ENCODE assay signal across 16 cellular contexts in genomic region chr16:70374213-70374612, GRCh38.
"Had no signal": no experiment of that assay in that cellular context is flagged by ENCODE, and none has a peak within 500 bp of the region (broad histone marks: within the 10 kb centered on the region; RNA-seq: fewer than 3 reads in every experiment).

No MANE protein-coding gene starts in this region.

- H3K27ac ChIP-seq: adrenal gland, SJSA1, transverse colon, vagina had no signal

- H3K4me3 Mint-ChIP-seq: activated B cell treated with CpG ODN at 0.5 μM for 24 hours; activated T-helper 17 cell treated with anti-CD3 and anti-CD28 coated beads, Interleukin-2, amount 50 U/mL, for 72 hours; dendritic cell treated with granulocyte-macrophage colony-stimulating factor and Interleukin-4, amounts not matched to agents 40 ng/mL and 50 ng/mL, for 4 days; nephron; T-helper 2 cell treated with Interferon-gamma antibody and Interleukin-4, amounts not matched to agents 5 μg/mL and 100 μg/mL, for 36 hours had no signal

- H3K27me3 Mint-ChIP-seq: activated B cell treated with CpG ODN at 0.5 μM for 24 hours; activated T-helper 17 cell treated with anti-CD3 and anti-CD28 coated beads, Interleukin-2, amount 50 U/mL, for 72 hours; dendritic cell treated with granulocyte-macrophage colony-stimulating factor and Interleukin-4, amounts not matched to agents 40 ng/mL and 50 ng/mL, for 4 days had no signal

- H3K4me1 Mint-ChIP-seq: activated T-helper 17 cell treated with anti-CD3 and anti-CD28 coated beads, Interleukin-2, amount 50 U/mL, for 72 hours; nephron had no signal

- DNase-seq: activated B cell treated with CpG ODN at 0.5 μM for 24 hours; activated CD4-positive, alpha-beta T cell treated with anti-CD3 and anti-CD28 coated beads for 4 hours; activated naive CD4-positive, alpha-beta T cell; adrenal gland; effector CD8-positive, alpha-beta T cell; nucleus accumbens; retina; stimulated activated naive CD4-positive, alpha-beta T cell treated with Interleukin-2 at 50 U/mL for 16 hours; substantia nigra; transverse colon had no signal

- H3K27ac Mint-ChIP-seq: activated B cell treated with CpG ODN at 0.5 μM for 24 hours; activated T-helper 17 cell treated with anti-CD3 and anti-CD28 coated beads, Interleukin-2, amount 50 U/mL, for 72 hours; dendritic cell treated with granulocyte-macrophage colony-stimulating factor and Interleukin-4, amounts not matched to agents 40 ng/mL and 50 ng/mL, for 4 days; nephron had no signal

- ATAC-seq: activated T-helper 17 cell treated with anti-CD3 and anti-CD28 coated beads, Interleukin-2, amount 50 U/mL, for 72 hours had no signal

- H3K9me3 Mint-ChIP-seq: activated B cell treated with CpG ODN at 0.5 μM for 24 hours; activated T-helper 17 cell treated with anti-CD3 and anti-CD28 coated beads, Interleukin-2, amount 50 U/mL, for 72 hours; dendritic cell treated with granulocyte-macrophage colony-stimulating factor and Interleukin-4, amounts not matched to agents 40 ng/mL and 50 ng/mL, for 4 days; nephron; T-helper 2 cell treated with Interferon-gamma antibody and Interleukin-4, amounts not matched to agents 5 μg/mL and 100 μg/mL, for 36 hours had no signal
